Comparison of ENCODE assay signal across 9 cellular contexts in the genomic region with DNA sequence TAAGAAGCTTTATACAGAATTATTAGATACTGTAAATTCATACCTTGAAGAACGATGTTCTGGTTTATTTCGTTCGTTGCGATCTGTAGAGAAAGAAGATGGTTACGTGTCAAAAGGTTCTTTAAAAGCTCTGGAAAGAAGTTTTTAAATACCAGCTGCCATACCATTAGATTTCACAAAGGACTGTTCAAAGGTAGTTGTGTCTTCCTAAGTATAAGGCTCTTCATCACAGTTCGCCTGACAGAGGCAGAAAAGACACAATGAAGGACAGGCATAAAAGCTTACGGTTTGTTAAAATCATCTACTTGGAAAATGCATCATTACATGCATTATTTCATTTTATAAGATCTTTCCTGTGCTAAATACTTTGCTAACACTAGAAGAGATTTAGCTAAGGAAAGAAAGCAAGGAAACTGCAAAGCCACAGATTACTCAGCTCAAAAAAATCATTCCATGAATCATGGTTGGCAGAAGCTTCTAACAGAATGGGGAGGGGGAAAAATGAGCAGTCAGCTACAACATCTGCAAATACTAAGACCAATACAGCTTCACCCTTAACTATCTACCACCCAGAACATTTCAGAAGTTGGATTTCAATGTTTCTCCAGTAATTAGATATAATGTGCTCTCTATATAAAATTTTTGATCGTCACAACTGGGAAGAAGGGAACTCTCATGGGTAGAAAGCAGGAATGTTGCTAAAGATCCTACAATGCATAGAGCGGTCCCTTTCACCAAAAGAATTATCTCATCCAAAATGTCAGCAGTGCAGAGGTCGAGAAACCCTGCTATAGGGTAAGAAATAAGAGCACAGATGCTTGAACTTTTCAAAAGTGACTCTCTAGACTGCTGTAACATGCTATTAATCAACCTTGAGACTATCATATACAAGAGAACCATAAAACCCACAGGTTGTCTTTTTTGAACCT. TPM values are rescaled to one million over a fixed set of nuclear protein-coding genes. Genes with fewer than 3 reads are reported as not detected.
DNase-seq lines count a peak whose midpoint lies in the region; TF ChIP-seq lines count a peak whose summit lies in the region.
"Had no signal": no experiment of that assay in that cellular context is flagged by ENCODE, and none has a peak within 500 bp of the region (broad histone marks: within the 10 kb centered on the region; RNA-seq: fewer than 3 reads in every experiment).

No MANE protein-coding gene starts in this region.

- no peak for TF ChIP-seq POLR2A in esophagus squamous epithelium (IDR thresholded peaks at IDR 0.05)
- no peak for TF ChIP-seq POLR2A in uterus (IDR thresholded peaks at IDR 0.05)

- H3K4me1 ChIP-seq in esophagus squamous epithelium, result peaks cover 8 to 36% (median 13%) of the 10 kb centered on the region in 3 donors
- no peaks in the 10 kb centered on the region for H3K4me1 ChIP-seq in mucosa of rectum (ENCODE audit: control insufficient read depth in 2 of 2, insufficient read depth in 2 of 2, low read length in 2 of 2)
- H3K4me1 ChIP-seq in uterus, result peaks cover 0 to 5% of the 10 kb centered on the region in 2 donors
- no peaks in the 10 kb centered on the region for H3K4me1 ChIP-seq in endodermal cell (ENCODE audit: control insufficient read depth, insufficient read depth, low read length)
- H3K4me1 ChIP-seq in neural progenitor cell, result no peaks in the 10 kb centered on the region

- no peak overlapping the region for H3K27ac Mint-ChIP-seq in endodermal cell
- H3K27ac Mint-ChIP-seq in neural progenitor cell, result no peak overlapping the region

- H3K27me3 Mint-ChIP-seq in endodermal cell (ENCODE audit: insufficient read depth) (no peaks in the 10 kb centered on the region), neural progenitor cell (ENCODE audit: insufficient read depth, low read depth) (no peaks in the 10 kb centered on the region)

- H3K9ac ChIP-seq in mucosa of rectum (ENCODE audit: low read depth in 1 of 2, low read length in 2 of 2) (peak overlapping the region in 1 of 2 donors; percentile 6), endodermal cell (ENCODE audit: extremely low read depth, low read length, poor library complexity, severe bottlenecking) (no peak overlapping the region), neural progenitor cell (no peak overlapping the region)

- peaks cover 15% of the 10 kb centered on the region for H3K79me2 ChIP-seq in neural progenitor cell (ENCODE audit: low read depth)

- no peaks in the 10 kb centered on the region for H3K9me3 Mint-ChIP-seq in endodermal cell
- H3K9me3 Mint-ChIP-seq in neural progenitor cell, result no peaks in the 10 kb centered on the region

- H3K27ac ChIP-seq in esophagus squamous epithelium, result peak overlapping the region; percentile 8 to 72 (median 65)
- peak overlapping the region; percentile 13 to 53 for H3K27ac ChIP-seq in mucosa of rectum (ENCODE audit: low read depth in 2 of 2, low read length in 2 of 2)
- peak overlapping the region; percentile 78 to 80 for H3K27ac ChIP-seq in uterus
- no peak overlapping the region for H3K27ac ChIP-seq in endodermal cell (ENCODE audit: low read depth, low read length)
- H3K27ac ChIP-seq in neural progenitor cell, result no peak overlapping the region

- H3K36me3 Mint-ChIP-seq in endodermal cell (ENCODE audit: low read depth), result peaks cover 20% of the 10 kb centered on the region
- H3K36me3 Mint-ChIP-seq in neural progenitor cell, result peaks cover 20% of the 10 kb centered on the region

- peaks cover 4% of the 10 kb centered on the region for H4K20me1 ChIP-seq in neural progenitor cell (ENCODE audit: low read depth)

- WGBS in esophagus squamous epithelium, 2 donors, result 33 to 43% methylated on average over 10 of the region's 10 CpGs
- 66 to 70% methylated on average over 4 to 10 of the region's 10 CpGs for WGBS in endodermal cell (ENCODE audit: insufficient coverage in 1 of 2, insufficient read length in 1 of 2), 2 experiments

- H3K9me3 ChIP-seq in esophagus squamous epithelium, result no peaks in the 10 kb centered on the region
- no peaks in the 10 kb centered on the region for H3K9me3 ChIP-seq in mucosa of rectum (ENCODE audit: control insufficient read depth in 2 of 2, low read length in 2 of 2)
- H3K9me3 ChIP-seq in uterus, result no peaks in the 10 kb centered on the region
- no peaks in the 10 kb centered on the region for H3K9me3 ChIP-seq in endodermal cell (ENCODE audit: control insufficient read depth, low read length)
- H3K9me3 ChIP-seq in neural progenitor cell (ENCODE audit: low read depth), result no peaks in the 10 kb centered on the region

- intact Hi-C loops in esophagus squamous epithelium (cut with DNase I), result no loop called here
- intact Hi-C loops in uterus (cut with DNase I; ENCODE audit: low total_unique reads), result no loop called here

- H3K36me3 ChIP-seq in esophagus squamous epithelium (no peaks in the 10 kb centered on the region), mucosa of rectum (ENCODE audit: control insufficient read depth in 2 of 2, insufficient read depth in 2 of 2, low read length in 2 of 2) (no peaks in the 10 kb centered on the region), uterus (no peaks in the 10 kb centered on the region), endodermal cell (ENCODE audit: control insufficient read depth, insufficient read depth, low read length) (no peaks in the 10 kb centered on the region), neural progenitor cell (no peaks in the 10 kb centered on the region)

- DNase-seq in NCI-H226, result peak; percentile 60
- DNase-seq in esophagus squamous epithelium (lab: John Stamatoyannopoulos, UW), result no peak
- DNase-seq in uterus, result no peak
- DNase-seq in NCI-H1105 (lab: John Stamatoyannopoulos, UW), result no peak
- no peak for DNase-seq in endodermal cell
- DNase-seq in neural progenitor cell (ENCODE audit: low spot score), result no peak

- H3K27me3 ChIP-seq in esophagus squamous epithelium, result no peaks in the 10 kb centered on the region
- H3K27me3 ChIP-seq in mucosa of rectum (ENCODE audit: control insufficient read depth in 2 of 2, insufficient read depth in 2 of 2, low read length in 2 of 2), result no peaks in the 10 kb centered on the region
- no peaks in the 10 kb centered on the region for H3K27me3 ChIP-seq in uterus
- no peaks in the 10 kb centered on the region for H3K27me3 ChIP-seq in endodermal cell (ENCODE audit: control insufficient read depth, insufficient read depth, low read length, poor library complexity, severe bottlenecking)
- H3K27me3 ChIP-seq in neural progenitor cell, result no peaks in the 10 kb centered on the region

- H3F3A ChIP-seq in neural progenitor cell (ENCODE audit: low read depth), result no peaks in the 10 kb centered on the region

- H3K4me3 ChIP-seq in esophagus squamous epithelium (peak overlapping the region; percentile 3 to 51 (median 34)), mucosa of rectum (ENCODE audit: low read length in 2 of 2) (peak overlapping the region; percentile 41 to 55), uterus (peak overlapping the region; percentile 15 to 32), endodermal cell (ENCODE audit: low read length) (no peak overlapping the region), neural progenitor cell (no peak overlapping the region)

- H3K4me3 Mint-ChIP-seq in endodermal cell (no peak overlapping the region), neural progenitor cell (no peak overlapping the region)

- TF ChIP-seq CTCF in esophagus squamous epithelium (IDR thresholded peaks at IDR 0.05) (no peak), uterus (IDR thresholded peaks at IDR 0.05) (no peak), endodermal cell (conservative IDR thresholded peaks at IDR 0.05) (no peak), neural progenitor cell (IDR thresholded peaks at IDR 0.05) (no peak)

- H2AFZ ChIP-seq in neural progenitor cell (replicated peaks), result no peak overlapping the region

- no peaks in the 10 kb centered on the region for H3K4me1 Mint-ChIP-seq in endodermal cell
- H3K4me1 Mint-ChIP-seq in neural progenitor cell, result peaks cover 4% of the 10 kb centered on the region

- H3K4me2 ChIP-seq in neural progenitor cell, result no peak overlapping the region

RNA-seq across cellular contexts. Expression of a gene that starts 50.7 kb away (rescaled TPM):
- not detected for total RNA-seq in esophagus squamous epithelium
- not detected for total RNA-seq in uterus
- not detected for total RNA-seq in endodermal cell
- not detected for polyA plus RNA-seq in endodermal cell (2013, experiment 1 of 2)
- polyA plus RNA-seq in endodermal cell (2013, experiment 2 of 2), result not detected
- not detected in 2 replicates for total RNA-seq in neural progenitor cell (ENCODE audit: low replicate concordance)
- total RNA-seq: mesenteric fat pad, subcutaneous adipose tissue had no signal

Comparison
In these comparisons a context has a peak if more than half of its experiments do, and no peak if none do; other contexts are left out.
1. H3K27ac ChIP-seq: peak in esophagus squamous epithelium (4 of 4), mucosa of rectum (2 of 2) and uterus (2 of 2); none in endodermal cell (single experiment) and neural progenitor cell (single experiment).
2. H3K4me3 ChIP-seq: peak in esophagus squamous epithelium (4 of 4), mucosa of rectum (2 of 2) and uterus (2 of 2); none in endodermal cell (single experiment) and neural progenitor cell (single experiment).